In the genomic region with DNA sequence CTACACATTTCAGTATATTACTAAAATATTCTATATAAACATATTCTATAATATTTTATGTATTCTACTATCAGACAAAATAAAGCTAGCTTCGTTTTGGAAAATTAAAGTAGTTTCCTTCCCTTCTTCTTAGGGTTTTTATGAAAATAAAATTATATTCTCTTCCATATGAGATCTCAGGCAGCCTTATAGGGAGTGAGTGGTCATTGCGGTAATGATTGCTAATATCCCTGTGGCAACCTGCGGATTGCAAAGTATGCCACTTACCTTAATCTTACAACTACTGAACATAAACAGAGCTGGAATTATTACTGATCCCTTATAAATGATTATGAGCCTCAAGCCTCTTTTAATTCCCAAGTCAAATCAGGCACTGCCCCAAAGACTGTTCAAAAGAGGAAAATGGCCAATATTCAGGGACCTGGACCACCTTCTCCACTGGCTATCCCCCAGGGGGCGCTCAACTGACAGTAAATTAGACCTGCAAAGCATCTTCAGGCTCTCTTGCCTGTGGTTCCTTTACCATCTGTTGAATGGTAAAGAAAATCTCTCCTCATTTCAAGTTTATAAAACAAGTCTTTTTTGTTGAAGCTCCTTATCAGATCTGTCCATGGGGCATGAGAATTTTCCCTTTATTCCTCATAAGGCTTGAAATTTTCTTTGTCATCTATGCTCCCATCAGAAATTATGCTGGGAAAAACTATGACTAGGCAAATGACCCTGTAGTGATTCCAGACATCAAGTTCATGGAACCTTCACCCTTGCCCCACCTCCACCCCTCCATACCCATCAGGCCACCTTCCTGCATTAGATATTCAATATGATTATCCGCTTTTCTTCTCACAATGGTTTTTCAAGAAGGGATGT, we compare ENCODE assay signal across 7 cellular contexts.
A peak's percentile ranks its signal among the peaks of the same experiment; 100 is the strongest.
DNase-seq lines count a peak whose midpoint lies in the region; ATAC-seq, FAIRE-seq and TF ChIP-seq lines count a peak whose summit lies in the region.

No MANE protein-coding gene starts in this region.

- no peak overlapping the region for H3K4me2 ChIP-seq in keratinocyte (ENCODE audit: control insufficient read depth, extremely low read depth, insufficient read depth, low read depth, low read length)

- H3K9me1 ChIP-seq in keratinocyte (ENCODE audit: control insufficient read depth, extremely low read depth, insufficient read depth, low read length): no peaks in the 10 kb centered on the region

- no peak overlapping the region for H3K27ac ChIP-seq in VCaP
- no peak overlapping the region for H3K27ac ChIP-seq in keratinocyte (ENCODE audit: control insufficient read depth, insufficient read depth, low read length)

- no peaks in the 10 kb centered on the region for H4K20me1 ChIP-seq in keratinocyte (ENCODE audit: control insufficient read depth, extremely low read depth, insufficient read depth, low read length)

- peak; percentile 42 for DNase-seq in NCI-H1694 (lab: John Stamatoyannopoulos, UW)
- DNase-seq in T47D (ENCODE audit: low read depth in 1 of 2, low spot score in 1 of 2): peak; percentile 4 to 71
- no peak for DNase-seq in keratinocyte (ENCODE audit: low read depth, low spot score)
- peak; percentile 75 for DNase-seq in stimulated activated CD4-positive, alpha-beta T cell treated with anti-CD3 and anti-CD28 coated beads, Interleukin-2, amount 100 ng/mL, for 4 hours (ENCODE audit: low read depth)

- no peak overlapping the region for H2AFZ ChIP-seq in keratinocyte (ENCODE audit: control insufficient read depth, low read length)

- no peak overlapping the region for H3K9ac ChIP-seq in keratinocyte (ENCODE audit: control insufficient read depth, extremely low read depth, insufficient read depth, low read length)

- H3K4me3 ChIP-seq in keratinocyte (ENCODE audit: control insufficient read depth in 2 of 3, extremely low read depth in 1 of 3, insufficient read depth in 2 of 3, low read depth in 1 of 3, low read length in 3 of 3): no peak overlapping the region

- no peaks in the 10 kb centered on the region for H3K4me1 ChIP-seq in keratinocyte (ENCODE audit: control insufficient read depth, extremely low read depth, insufficient read depth, low read length)

- dilution Hi-C loops in keratinocyte (cut with MboI; ENCODE audit: extremely low pct_ligation_motif_present, low sequenced_read_pairs): no loop called here

- H3K36me3 ChIP-seq in keratinocyte (ENCODE audit: control insufficient read depth in 2 of 2, extremely low read depth in 1 of 2, insufficient read depth in 2 of 2, low read length in 2 of 2): no peaks in the 10 kb centered on the region

- in situ Hi-C loops in T47D (cut with HindIII; ENCODE audit: low pct_unique_long_range_greater_than_20kb, low sequenced_read_pairs): no loop called here

- H3K27me3 ChIP-seq in keratinocyte (ENCODE audit: control insufficient read depth, extremely low read depth, insufficient read depth, low read length): no peaks in the 10 kb centered on the region

- FAIRE-seq in keratinocyte (lab: Jason Lieb, UNC): peak; percentile 86

- ATAC-seq in HG02642 (IDR thresholded peaks at IDR 0.05; ENCODE audit: poor library complexity, unreplicated experiment): peak; percentile 93

- no peaks in the 10 kb centered on the region for H3K79me2 ChIP-seq in keratinocyte (ENCODE audit: control insufficient read depth, insufficient read depth, low read length)

- H3K9me3 ChIP-seq in keratinocyte (ENCODE audit: control insufficient read depth, low read depth, low read length): no peaks in the 10 kb centered on the region

- TF ChIP-seq CTCF in GM12874 (IDR thresholded peaks at IDR 0.05; ENCODE audit: insufficient read depth, low read depth, low read length) (peak; percentile 76), VCaP (conservative IDR thresholded peaks at IDR 0.05) (peak; percentile 82), keratinocyte (optimal IDR thresholded peaks at IDR 0.05 in 1 of 3, IDR thresholded peaks at IDR 0.05 in 1 of 3, conservative IDR thresholded peaks at IDR 0.05 in 1 of 3; ENCODE audit: extremely low read depth in 1 of 3, insufficient read depth in 2 of 3, low read length in 3 of 3) (peak; percentile 73 to 85 (median 74))
